ENCODE assay signal across 1 cellular context in the genomic region with DNA sequence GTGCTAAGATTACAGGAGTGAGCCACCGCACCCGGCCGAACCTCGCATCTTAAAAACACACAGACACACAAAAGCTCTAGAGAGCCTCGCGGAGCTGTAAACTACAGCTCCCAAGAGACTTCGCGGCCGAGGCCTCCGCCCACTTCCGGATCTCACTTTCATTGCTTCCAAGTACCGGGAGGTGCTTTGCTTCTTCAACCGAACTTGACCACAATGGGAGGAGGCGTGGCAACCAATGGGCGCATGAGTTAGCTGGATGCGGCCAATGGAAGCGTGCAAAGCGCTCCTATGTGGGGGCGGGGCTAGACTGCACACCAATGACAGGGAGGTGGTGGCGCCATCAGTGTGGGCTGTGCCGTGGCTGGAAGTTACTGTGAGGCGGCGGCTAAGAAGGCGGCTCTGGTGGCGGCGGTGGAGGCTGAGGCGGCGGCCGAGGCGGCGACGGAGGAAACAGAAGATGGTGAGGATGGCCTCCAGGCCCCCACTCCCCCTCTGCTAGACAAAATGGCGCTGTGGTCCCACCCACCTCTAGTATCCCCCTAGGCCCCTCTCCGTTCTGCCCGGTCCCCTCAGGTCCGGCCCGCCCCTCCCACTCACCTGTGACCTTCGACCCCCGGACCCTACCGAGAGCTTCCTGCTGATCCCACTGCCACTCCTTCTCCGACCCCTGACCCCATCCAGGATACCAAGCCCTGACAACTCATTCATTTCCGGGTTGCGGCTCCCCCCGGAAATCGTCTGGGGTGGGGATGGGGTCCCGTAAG.
TF ChIP-seq lines count a peak whose summit lies in the region.

A gene (plus strand): TSS at position 366 of the 764 bp plus-strand sequence. CDS start 92 bp downstream, at position 458.

TF ChIP-seq in HepG2, 621 proteins besides CTCF, POLR2A, EP300 and RAD21 (continued from another document and continues in another):
- TF ChIP-seq, protein P1, sequence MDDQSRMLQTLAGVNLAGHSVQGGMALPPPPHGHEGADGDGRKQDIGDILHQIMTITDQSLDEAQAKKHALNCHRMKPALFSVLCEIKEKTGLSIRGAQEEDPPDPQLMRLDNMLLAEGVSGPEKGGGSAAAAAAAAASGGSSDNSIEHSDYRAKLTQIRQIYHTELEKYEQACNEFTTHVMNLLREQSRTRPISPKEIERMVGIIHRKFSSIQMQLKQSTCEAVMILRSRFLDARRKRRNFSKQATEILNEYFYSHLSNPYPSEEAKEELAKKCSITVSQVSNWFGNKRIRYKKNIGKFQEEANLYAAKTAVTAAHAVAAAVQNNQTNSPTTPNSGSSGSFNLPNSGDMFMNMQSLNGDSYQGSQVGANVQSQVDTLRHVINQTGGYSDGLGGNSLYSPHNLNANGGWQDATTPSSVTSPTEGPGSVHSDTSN (CRISPR knock-in tag; IDR thresholded peaks at IDR 0.05; ENCODE audit: borderline replicate concordance), result no peak
- TF ChIP-seq, protein P2, sequence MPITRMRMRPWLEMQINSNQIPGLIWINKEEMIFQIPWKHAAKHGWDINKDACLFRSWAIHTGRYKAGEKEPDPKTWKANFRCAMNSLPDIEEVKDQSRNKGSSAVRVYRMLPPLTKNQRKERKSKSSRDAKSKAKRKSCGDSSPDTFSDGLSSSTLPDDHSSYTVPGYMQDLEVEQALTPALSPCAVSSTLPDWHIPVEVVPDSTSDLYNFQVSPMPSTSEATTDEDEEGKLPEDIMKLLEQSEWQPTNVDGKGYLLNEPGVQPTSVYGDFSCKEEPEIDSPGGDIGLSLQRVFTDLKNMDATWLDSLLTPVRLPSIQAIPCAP (CRISPR knock-in tag; IDR thresholded peaks at IDR 0.05; ENCODE audit: low read depth), result no peak
- TF ChIP-seq, protein P3, sequence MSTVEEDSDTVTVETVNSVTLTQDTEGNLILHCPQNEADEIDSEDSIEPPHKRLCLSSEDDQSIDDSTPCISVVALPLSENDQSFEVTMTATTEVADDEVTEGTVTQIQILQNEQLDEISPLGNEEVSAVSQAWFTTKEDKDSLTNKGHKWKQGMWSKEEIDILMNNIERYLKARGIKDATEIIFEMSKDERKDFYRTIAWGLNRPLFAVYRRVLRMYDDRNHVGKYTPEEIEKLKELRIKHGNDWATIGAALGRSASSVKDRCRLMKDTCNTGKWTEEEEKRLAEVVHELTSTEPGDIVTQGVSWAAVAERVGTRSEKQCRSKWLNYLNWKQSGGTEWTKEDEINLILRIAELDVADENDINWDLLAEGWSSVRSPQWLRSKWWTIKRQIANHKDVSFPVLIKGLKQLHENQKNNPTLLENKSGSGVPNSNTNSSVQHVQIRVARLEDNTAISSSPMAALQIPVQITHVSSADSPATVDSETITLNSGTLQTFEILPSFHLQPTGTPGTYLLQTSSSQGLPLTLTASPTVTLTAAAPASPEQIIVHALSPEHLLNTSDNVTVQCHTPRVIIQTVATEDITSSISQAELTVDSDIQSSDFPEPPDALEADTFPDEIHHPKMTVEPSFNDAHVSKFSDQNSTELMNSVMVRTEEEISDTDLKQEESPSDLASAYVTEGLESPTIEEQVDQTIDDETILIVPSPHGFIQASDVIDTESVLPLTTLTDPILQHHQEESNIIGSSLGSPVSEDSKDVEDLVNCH (CRISPR knock-in tag; IDR thresholded peaks at IDR 0.05), result no peak
- TF ChIP-seq ZNF883 (CRISPR knock-in tag; IDR thresholded peaks at IDR 0.05; ENCODE audit: not compliant biosample characterization), result peak; percentile 62
- TF ChIP-seq MXI1 (IDR thresholded peaks at IDR 0.05; ENCODE audit: borderline replicate concordance, low read depth, low read length), result peak; percentile 77; the same call in 1 of the 3 replicates
- TF ChIP-seq, protein P4, sequence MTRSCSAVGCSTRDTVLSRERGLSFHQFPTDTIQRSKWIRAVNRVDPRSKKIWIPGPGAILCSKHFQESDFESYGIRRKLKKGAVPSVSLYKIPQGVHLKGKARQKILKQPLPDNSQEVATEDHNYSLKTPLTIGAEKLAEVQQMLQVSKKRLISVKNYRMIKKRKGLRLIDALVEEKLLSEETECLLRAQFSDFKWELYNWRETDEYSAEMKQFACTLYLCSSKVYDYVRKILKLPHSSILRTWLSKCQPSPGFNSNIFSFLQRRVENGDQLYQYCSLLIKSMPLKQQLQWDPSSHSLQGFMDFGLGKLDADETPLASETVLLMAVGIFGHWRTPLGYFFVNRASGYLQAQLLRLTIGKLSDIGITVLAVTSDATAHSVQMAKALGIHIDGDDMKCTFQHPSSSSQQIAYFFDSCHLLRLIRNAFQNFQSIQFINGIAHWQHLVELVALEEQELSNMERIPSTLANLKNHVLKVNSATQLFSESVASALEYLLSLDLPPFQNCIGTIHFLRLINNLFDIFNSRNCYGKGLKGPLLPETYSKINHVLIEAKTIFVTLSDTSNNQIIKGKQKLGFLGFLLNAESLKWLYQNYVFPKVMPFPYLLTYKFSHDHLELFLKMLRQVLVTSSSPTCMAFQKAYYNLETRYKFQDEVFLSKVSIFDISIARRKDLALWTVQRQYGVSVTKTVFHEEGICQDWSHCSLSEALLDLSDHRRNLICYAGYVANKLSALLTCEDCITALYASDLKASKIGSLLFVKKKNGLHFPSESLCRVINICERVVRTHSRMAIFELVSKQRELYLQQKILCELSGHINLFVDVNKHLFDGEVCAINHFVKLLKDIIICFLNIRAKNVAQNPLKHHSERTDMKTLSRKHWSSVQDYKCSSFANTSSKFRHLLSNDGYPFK (CRISPR knock-in tag; IDR thresholded peaks at IDR 0.05; ENCODE audit: borderline replicate concordance), result peak; percentile 70; the same call in 1 of the 2 replicates
- no peak for TF ChIP-seq JARID2 (CRISPR knock-in tag; IDR thresholded peaks at IDR 0.05; ENCODE audit: insufficient replicate concordance)
- TF ChIP-seq NR2C2 (CRISPR knock-in tag; IDR thresholded peaks at IDR 0.05; ENCODE audit: borderline replicate concordance), result peak; percentile 99
- TF ChIP-seq ZNF33B (CRISPR knock-in tag; IDR thresholded peaks at IDR 0.05), result peak; percentile 63; the same call in 1 of the 2 replicates
- no peak for TF ChIP-seq PCBP2 (optimal IDR thresholded peaks at IDR 0.05; ENCODE audit: low read depth, low read length, poor library complexity, severe bottlenecking)
- 0 out of 2 replicates have a peak, but pooled peaks have one; percentile 24 for TF ChIP-seq ZSCAN31 (CRISPR knock-in tag; IDR thresholded peaks at IDR 0.05; ENCODE audit: low read depth)
- 0 out of 2 replicates have a peak, but pooled peaks have one; percentile 21 for TF ChIP-seq KMT2B (CRISPR knock-in tag; IDR thresholded peaks at IDR 0.05)
- 0 out of 2 replicates have a peak, but pooled peaks have one; percentile 60 for TF ChIP-seq NFKBIZ (CRISPR knock-in tag; IDR thresholded peaks at IDR 0.05)
- TF ChIP-seq, protein P5, sequence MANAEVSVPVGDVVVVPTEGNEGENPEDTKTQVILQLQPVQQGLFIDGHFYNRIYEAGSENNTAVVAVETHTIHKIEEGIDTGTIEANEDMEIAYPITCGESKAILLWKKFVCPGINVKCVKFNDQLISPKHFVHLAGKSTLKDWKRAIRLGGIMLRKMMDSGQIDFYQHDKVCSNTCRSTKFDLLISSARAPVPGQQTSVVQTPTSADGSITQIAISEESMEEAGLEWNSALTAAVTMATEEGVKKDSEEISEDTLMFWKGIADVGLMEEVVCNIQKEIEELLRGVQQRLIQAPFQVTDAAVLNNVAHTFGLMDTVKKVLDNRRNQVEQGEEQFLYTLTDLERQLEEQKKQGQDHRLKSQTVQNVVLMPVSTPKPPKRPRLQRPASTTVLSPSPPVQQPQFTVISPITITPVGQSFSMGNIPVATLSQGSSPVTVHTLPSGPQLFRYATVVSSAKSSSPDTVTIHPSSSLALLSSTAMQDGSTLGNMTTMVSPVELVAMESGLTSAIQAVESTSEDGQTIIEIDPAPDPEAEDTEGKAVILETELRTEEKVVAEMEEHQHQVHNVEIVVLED (CRISPR knock-in tag; IDR thresholded peaks at IDR 0.05; ENCODE audit: borderline replicate concordance), result peak; percentile 31; the same call in 1 of the 2 replicates
- TF ChIP-seq SAP130 (CRISPR knock-in tag; IDR thresholded peaks at IDR 0.05; ENCODE audit: low read depth), result peak; percentile 80
- TF ChIP-seq GATAD1 (CRISPR knock-in tag; IDR thresholded peaks at IDR 0.05), result peak; percentile 88
- TF ChIP-seq, protein P6, sequence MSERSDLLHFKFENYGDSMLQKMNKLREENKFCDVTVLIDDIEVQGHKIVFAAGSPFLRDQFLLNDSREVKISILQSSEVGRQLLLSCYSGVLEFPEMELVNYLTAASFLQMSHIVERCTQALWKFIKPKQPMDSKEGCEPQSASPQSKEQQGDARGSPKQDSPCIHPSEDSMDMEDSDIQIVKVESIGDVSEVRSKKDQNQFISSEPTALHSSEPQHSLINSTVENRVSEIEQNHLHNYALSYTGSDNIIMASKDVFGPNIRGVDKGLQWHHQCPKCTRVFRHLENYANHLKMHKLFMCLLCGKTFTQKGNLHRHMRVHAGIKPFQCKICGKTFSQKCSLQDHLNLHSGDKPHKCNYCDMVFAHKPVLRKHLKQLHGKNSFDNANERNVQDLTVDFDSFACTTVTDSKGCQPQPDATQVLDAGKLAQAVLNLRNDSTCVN (CRISPR knock-in tag; IDR thresholded peaks at IDR 0.05; ENCODE audit: borderline replicate concordance), result 0 out of 2 replicates have a peak, but pooled peaks have one; percentile 20
- no peak for TF ChIP-seq SETDB1 (CRISPR knock-in tag; IDR thresholded peaks at IDR 0.05; ENCODE audit: borderline replicate concordance)
- TF ChIP-seq IKZF4 (CRISPR knock-in tag; IDR thresholded peaks at IDR 0.05; ENCODE audit: borderline replicate concordance, low read depth, not compliant biosample characterization), result no peak
- 0 out of 2 replicates have a peak, but pooled peaks have one; percentile 29 for TF ChIP-seq NFKB2 (CRISPR knock-in tag; IDR thresholded peaks at IDR 0.05; ENCODE audit: borderline replicate concordance)
- TF ChIP-seq ELF1 (CRISPR knock-in tag; IDR thresholded peaks at IDR 0.05), result peak; percentile 95
- TF ChIP-seq ASH2L (IDR thresholded peaks at IDR 0.05; ENCODE audit: insufficient read length, low read depth, low read length), result peak; percentile 81
- TF ChIP-seq, protein P7, sequence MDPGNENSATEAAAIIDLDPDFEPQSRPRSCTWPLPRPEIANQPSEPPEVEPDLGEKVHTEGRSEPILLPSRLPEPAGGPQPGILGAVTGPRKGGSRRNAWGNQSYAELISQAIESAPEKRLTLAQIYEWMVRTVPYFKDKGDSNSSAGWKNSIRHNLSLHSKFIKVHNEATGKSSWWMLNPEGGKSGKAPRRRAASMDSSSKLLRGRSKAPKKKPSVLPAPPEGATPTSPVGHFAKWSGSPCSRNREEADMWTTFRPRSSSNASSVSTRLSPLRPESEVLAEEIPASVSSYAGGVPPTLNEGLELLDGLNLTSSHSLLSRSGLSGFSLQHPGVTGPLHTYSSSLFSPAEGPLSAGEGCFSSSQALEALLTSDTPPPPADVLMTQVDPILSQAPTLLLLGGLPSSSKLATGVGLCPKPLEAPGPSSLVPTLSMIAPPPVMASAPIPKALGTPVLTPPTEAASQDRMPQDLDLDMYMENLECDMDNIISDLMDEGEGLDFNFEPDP (CRISPR knock-in tag; conservative IDR thresholded peaks at IDR 0.05), result peak; percentile 97
- TF ChIP-seq, protein P8, sequence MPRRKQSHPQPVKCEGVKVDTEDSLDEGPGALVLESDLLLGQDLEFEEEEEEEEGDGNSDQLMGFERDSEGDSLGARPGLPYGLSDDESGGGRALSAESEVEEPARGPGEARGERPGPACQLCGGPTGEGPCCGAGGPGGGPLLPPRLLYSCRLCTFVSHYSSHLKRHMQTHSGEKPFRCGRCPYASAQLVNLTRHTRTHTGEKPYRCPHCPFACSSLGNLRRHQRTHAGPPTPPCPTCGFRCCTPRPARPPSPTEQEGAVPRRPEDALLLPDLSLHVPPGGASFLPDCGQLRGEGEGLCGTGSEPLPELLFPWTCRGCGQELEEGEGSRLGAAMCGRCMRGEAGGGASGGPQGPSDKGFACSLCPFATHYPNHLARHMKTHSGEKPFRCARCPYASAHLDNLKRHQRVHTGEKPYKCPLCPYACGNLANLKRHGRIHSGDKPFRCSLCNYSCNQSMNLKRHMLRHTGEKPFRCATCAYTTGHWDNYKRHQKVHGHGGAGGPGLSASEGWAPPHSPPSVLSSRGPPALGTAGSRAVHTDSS (CRISPR knock-in tag; conservative IDR thresholded peaks at IDR 0.05), result no peak
- peak; percentile 79 for TF ChIP-seq KAT8 (CRISPR knock-in tag; IDR thresholded peaks at IDR 0.05)
- TF ChIP-seq ATF1 (CRISPR knock-in tag; IDR thresholded peaks at IDR 0.05), result peak; percentile 59; the same call in 1 of the 2 replicates
- no peak; the same call in 1 of the 2 replicates for TF ChIP-seq ZFP41 (CRISPR knock-in tag; IDR thresholded peaks at IDR 0.05; ENCODE audit: borderline replicate concordance)
- TF ChIP-seq PITX1 (CRISPR knock-in tag; IDR thresholded peaks at IDR 0.05), result peak; percentile 79; the same call in 1 of the 2 replicates
- TF ChIP-seq, protein P9, sequence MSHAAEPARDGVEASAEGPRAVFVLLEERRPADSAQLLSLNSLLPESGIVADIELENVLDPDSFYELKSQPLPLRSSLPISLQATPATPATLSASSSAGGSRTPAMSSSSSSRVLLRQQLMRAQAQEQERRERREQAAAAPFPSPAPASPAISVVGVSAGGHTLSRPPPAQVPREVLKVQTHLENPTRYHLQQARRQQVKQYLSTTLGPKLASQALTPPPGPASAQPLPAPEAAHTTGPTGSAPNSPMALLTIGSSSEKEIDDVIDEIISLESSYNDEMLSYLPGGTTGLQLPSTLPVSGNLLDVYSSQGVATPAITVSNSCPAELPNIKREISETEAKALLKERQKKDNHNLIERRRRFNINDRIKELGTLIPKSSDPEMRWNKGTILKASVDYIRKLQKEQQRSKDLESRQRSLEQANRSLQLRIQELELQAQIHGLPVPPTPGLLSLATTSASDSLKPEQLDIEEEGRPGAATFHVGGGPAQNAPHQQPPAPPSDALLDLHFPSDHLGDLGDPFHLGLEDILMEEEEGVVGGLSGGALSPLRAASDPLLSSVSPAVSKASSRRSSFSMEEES (CRISPR knock-in tag; IDR thresholded peaks at IDR 0.05), result no peak
- TF ChIP-seq RBM22 (optimal IDR thresholded peaks at IDR 0.05; ENCODE audit: low read length), result peak; percentile 23
- TF ChIP-seq SPEN (CRISPR knock-in tag; IDR thresholded peaks at IDR 0.05; ENCODE audit: low read depth), result peak; percentile 60
- TF ChIP-seq XRCC5 (optimal IDR thresholded peaks at IDR 0.05; ENCODE audit: low read length), result peak; percentile 65
- TF ChIP-seq, protein P10, sequence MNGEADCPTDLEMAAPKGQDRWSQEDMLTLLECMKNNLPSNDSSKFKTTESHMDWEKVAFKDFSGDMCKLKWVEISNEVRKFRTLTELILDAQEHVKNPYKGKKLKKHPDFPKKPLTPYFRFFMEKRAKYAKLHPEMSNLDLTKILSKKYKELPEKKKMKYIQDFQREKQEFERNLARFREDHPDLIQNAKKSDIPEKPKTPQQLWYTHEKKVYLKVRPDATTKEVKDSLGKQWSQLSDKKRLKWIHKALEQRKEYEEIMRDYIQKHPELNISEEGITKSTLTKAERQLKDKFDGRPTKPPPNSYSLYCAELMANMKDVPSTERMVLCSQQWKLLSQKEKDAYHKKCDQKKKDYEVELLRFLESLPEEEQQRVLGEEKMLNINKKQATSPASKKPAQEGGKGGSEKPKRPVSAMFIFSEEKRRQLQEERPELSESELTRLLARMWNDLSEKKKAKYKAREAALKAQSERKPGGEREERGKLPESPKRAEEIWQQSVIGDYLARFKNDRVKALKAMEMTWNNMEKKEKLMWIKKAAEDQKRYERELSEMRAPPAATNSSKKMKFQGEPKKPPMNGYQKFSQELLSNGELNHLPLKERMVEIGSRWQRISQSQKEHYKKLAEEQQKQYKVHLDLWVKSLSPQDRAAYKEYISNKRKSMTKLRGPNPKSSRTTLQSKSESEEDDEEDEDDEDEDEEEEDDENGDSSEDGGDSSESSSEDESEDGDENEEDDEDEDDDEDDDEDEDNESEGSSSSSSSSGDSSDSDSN (CRISPR knock-in tag; IDR thresholded peaks at IDR 0.05), result peak; percentile 32; the same call in 1 of the 2 replicates
- peak; percentile 89 for TF ChIP-seq RBFOX2 (IDR thresholded peaks at IDR 0.05; ENCODE audit: low read depth, low read length)
